In genomic region chr1:164588388-164589341, GRCh38 we compare ENCODE assay signal across 9 cellular contexts. TPM values are rescaled to one million over a fixed set of nuclear protein-coding genes. Genes with fewer than 3 reads are reported as not detected.
A peak's percentile ranks its signal among the peaks of the same experiment; 100 is the strongest.
DNase-seq lines count a peak whose midpoint lies in the region; ATAC-seq and TF ChIP-seq lines count a peak whose summit lies in the region.
"Had no signal": no experiment of that assay in that cellular context is flagged by ENCODE, and none has a peak within 500 bp of the region (broad histone marks: within the 10 kb centered on the region; RNA-seq: fewer than 3 reads in every experiment).

No MANE protein-coding gene starts in this region.

- TF ChIP-seq CTCF in mesothelial cell of epicardium (IDR thresholded peaks at IDR 0.05; ENCODE audit: unreplicated experiment): no peak
- no peak for TF ChIP-seq CTCF in uterus (IDR thresholded peaks at IDR 0.05)

- peak overlapping the region; percentile 98 for H3K27ac Mint-ChIP-seq in mesothelial cell of epicardium

- H3K27ac ChIP-seq in uterus: peak overlapping the region; percentile 88 to 94
- H3K27ac ChIP-seq: BLaER1 had no signal

- DNase-seq in NCI-H748 (lab: John Stamatoyannopoulos, UW; ENCODE audit: unreplicated experiment): peak; percentile 43
- no peak for DNase-seq in NCI-H748 treated with DMSO at 0.1 percent for 48 hours (lab: John Stamatoyannopoulos, UW)
- DNase-seq in ecto neural progenitor cell (ENCODE audit: low spot score): peak; percentile 83
- DNase-seq in mesothelial cell of epicardium (ENCODE audit: low spot score in 2 of 2, unreplicated experiment in 2 of 2): peak; percentile 80 to 87
- DNase-seq in uterus: peak; percentile 81 to 88
- DNase-seq in NCI-H2081 treated with DMSO at 0.1 percent for 48 hours (lab: John Stamatoyannopoulos, UW): no peak
- no peak for DNase-seq in activated CD4-positive, CD25-positive, alpha-beta regulatory T cell (lab: John Stamatoyannopoulos, UW)

- no peaks in the 10 kb centered on the region for H3K27me3 ChIP-seq in uterus
- H3K27me3 ChIP-seq: BLaER1 had no signal

- peak overlapping the region; percentile 1 to 34 for H3K4me3 ChIP-seq in uterus
- H3K4me3 ChIP-seq: BLaER1 had no signal

- TF ChIP-seq POLR2A in uterus (IDR thresholded peaks at IDR 0.05): no peak

- H3K27me3 Mint-ChIP-seq in mesothelial cell of epicardium (ENCODE audit: low read depth): no peaks in the 10 kb centered on the region

- H3K4me3 Mint-ChIP-seq in mesothelial cell of epicardium: peak overlapping the region; percentile 57

- H3K9me3 ChIP-seq in uterus: no peaks in the 10 kb centered on the region
- H3K9me3 ChIP-seq: BLaER1 had no signal

- H3K9me3 Mint-ChIP-seq in mesothelial cell of epicardium: no peaks in the 10 kb centered on the region

- peaks cover 15 to 20% of the 10 kb centered on the region in 2 donors for H3K4me1 ChIP-seq in uterus
- H3K4me1 ChIP-seq: BLaER1 had no signal

- intact Hi-C loops in uterus (cut with DNase I; ENCODE audit: low total_unique reads): loop anchor here (10.0 kb wide), 1 partner anchor 196 kb away; no protein-coding TSS in a partner anchor

- peaks cover 98% of the 10 kb centered on the region for H3K4me1 Mint-ChIP-seq in mesothelial cell of epicardium

- no peaks in the 10 kb centered on the region for H3K36me3 ChIP-seq in uterus
- H3K36me3 ChIP-seq: BLaER1 had no signal

- H3K36me3 Mint-ChIP-seq in mesothelial cell of epicardium: peaks cover 11% of the 10 kb centered on the region

- no peak for ATAC-seq in GM18870 (IDR thresholded peaks at IDR 0.05; ENCODE audit: unreplicated experiment)

RNA-seq across cellular contexts. Expression of gene PBX1, which starts 29.7 kb away (rescaled TPM):
- total RNA-seq in mesothelial cell of epicardium: 699 to 723 TPM (median 719 TPM) in 3 replicates
- total RNA-seq in uterus: 100 to 1,000 TPM; 122 to 831 (median 207) TPM

Comparison
In these comparisons a context has a peak if more than half of its experiments do, and no peak if none do; other contexts are left out.
1. DNase-seq: peak in NCI-H748 (single experiment), ecto neural progenitor cell (single experiment), mesothelial cell of epicardium (2 of 2) and uterus (2 of 2); none in NCI-H748 treated with DMSO at 0.1 percent for 48 hours (single experiment), NCI-H2081 treated with DMSO at 0.1 percent for 48 hours (single experiment) and activated CD4-positive, CD25-positive, alpha-beta regulatory T cell (0 of 4).